Comparison of ENCODE assay signal across 17 cellular contexts in the genomic region with DNA sequence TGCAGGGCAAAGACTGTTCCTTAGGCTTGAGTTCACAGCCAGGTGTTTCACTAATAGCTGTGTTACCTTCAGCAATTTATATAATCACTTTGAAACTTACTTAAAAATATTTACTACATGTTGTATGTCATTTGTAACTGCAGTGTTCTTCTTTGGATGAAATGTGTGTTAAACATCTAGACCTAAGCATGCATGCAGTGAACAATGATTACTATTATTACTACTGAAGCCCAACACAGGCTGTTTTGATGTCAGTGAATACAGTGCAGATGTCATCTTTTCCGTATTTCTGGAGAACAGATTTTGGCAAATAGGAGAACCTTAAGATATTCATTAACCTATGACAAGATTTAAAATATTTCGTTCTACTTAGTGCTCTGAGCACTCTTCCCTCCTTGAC.
"Had no signal": no experiment of that assay in that cellular context is flagged by ENCODE, and none has a peak within 500 bp of the region (broad histone marks: within the 10 kb centered on the region; RNA-seq: fewer than 3 reads in every experiment).

No MANE protein-coding gene starts in this region.

- H3K36me3 ChIP-seq: SJSA1 had no signal

- H3K4me1 ChIP-seq: SJSA1 had no signal

- DNase-seq: KBM-7, MV-4-11, NCI-H1048, NCI-H1105 treated with DMSO at 0.1 percent for 48 hours, NCI-H1417 treated with DMSO at 0.1 percent for 48 hours, NCI-H146, NCI-H187 treated with DMSO at 0.1 percent for 48 hours, NCI-H2029 treated with DMSO at 0.1 percent for 48 hours, NCI-H345, NCI-H446 treated with DMSO at 0.1 percent for 48 hours, NCI-H510A treated with DMSO at 0.1 percent for 48 hours, NCI-H774, Right ventricle myocardium superior, RPMI8226, SIG-M5 had no signal

- H3K4me3 ChIP-seq: SJSA1, SK-N-MC had no signal

- H3K9me3 ChIP-seq: SJSA1 had no signal

- H3K27ac ChIP-seq: SJSA1, SK-N-MC had no signal
